Comparison of ENCODE assay signal across 1 cellular context in the genomic region with DNA sequence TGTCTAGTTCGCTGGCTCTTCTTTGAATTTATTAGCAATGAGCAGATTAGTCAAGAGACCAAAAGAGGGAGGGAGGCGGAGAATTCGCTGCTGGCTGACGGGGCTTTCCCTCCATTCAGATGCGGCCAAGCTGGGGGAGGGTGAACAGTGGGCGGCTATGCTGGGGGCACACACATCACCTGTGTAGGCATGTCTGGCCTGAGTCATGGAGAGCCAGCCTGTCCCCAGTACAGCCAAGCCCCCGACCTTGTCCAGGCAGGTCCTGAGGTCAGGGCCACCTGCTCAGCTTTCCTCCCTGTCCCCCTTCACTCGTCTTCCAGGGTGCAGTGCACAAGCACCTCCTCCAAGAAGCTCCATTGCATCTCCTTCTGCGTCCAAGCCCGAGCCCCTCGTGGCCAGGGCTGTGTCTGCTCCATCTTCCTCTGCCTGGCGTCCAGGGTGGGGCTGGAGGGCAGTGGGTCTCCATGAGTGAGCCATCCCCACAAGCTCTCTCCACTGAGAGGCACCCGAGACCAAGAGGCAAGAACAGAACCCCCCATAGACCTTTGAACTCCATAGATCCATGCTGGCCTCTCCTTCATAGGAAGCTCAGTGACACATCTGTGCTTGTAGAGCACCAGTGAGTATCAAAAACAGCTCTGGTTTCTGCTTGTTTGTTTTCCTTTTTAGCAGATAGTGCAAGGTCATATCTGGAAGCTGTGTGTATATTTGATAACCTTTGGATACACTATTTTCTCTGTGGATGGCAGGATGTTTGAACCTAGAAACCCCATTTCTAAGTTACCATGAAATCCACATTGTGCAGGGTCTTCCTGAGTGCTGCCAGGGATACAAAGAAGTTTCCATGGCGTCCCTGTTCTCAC.
TF ChIP-seq lines count a peak whose summit lies in the region.

No MANE protein-coding gene starts in this region.

TF ChIP-seq in HepG2, 621 proteins besides CTCF, POLR2A, EP300 and RAD21 (continued from another document and continues in another):
- TF ChIP-seq, protein P1, sequence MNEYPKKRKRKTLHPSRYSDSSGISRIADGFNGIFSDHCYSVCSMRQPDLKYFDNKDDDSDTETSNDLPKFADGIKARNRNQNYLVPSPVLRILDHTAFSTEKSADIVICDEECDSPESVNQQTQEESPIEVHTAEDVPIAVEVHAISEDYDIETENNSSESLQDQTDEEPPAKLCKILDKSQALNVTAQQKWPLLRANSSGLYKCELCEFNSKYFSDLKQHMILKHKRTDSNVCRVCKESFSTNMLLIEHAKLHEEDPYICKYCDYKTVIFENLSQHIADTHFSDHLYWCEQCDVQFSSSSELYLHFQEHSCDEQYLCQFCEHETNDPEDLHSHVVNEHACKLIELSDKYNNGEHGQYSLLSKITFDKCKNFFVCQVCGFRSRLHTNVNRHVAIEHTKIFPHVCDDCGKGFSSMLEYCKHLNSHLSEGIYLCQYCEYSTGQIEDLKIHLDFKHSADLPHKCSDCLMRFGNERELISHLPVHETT (CRISPR knock-in tag; conservative IDR thresholded peaks at IDR 0.05): no peak
- TF ChIP-seq, protein P2, sequence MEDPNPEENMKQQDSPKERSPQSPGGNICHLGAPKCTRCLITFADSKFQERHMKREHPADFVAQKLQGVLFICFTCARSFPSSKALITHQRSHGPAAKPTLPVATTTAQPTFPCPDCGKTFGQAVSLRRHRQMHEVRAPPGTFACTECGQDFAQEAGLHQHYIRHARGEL (CRISPR knock-in tag; IDR thresholded peaks at IDR 0.05): no peak
- TF ChIP-seq SNRNP70 (IDR thresholded peaks at IDR 0.05; ENCODE audit: low read depth, low read length) (no peak), MLLT10 (CRISPR knock-in tag; IDR thresholded peaks at IDR 0.05) (no peak), ZNF160 (CRISPR knock-in tag; IDR thresholded peaks at IDR 0.05) (no peak), DR1 (CRISPR knock-in tag; IDR thresholded peaks at IDR 0.05) (no peak), ZSCAN25 (CRISPR knock-in tag; IDR thresholded peaks at IDR 0.05) (peak; percentile 53; the same call in 1 of the 2 replicates), ZMYM3 (CRISPR knock-in tag; IDR thresholded peaks at IDR 0.05) (peak; percentile 54; the same call in 1 of the 2 replicates), TSC22D2 (CRISPR knock-in tag; IDR thresholded peaks at IDR 0.05; ENCODE audit: borderline replicate concordance) (no peak), ZNF367 (CRISPR knock-in tag; IDR thresholded peaks at IDR 0.05; ENCODE audit: borderline replicate concordance) (no peak), ATAD3A (CRISPR knock-in tag; IDR thresholded peaks at IDR 0.05) (no peak), ZNF556 (CRISPR knock-in tag; IDR thresholded peaks at IDR 0.05; ENCODE audit: borderline replicate concordance) (no peak; the same call in 1 of the 2 replicates), ATF1 (CRISPR knock-in tag; IDR thresholded peaks at IDR 0.05) (no peak), PHB2 (IDR thresholded peaks at IDR 0.05; ENCODE audit: partially characterized antibody) (no peak), MIER2 (CRISPR knock-in tag; IDR thresholded peaks at IDR 0.05) (no peak; the same call in 1 of the 2 replicates), ZC3H4 (CRISPR knock-in tag; IDR thresholded peaks at IDR 0.05; ENCODE audit: borderline replicate concordance) (no peak), ZNF451 (CRISPR knock-in tag; IDR thresholded peaks at IDR 0.05) (no peak; the same call in 1 of the 2 replicates), ZNF232 (CRISPR knock-in tag; IDR thresholded peaks at IDR 0.05; ENCODE audit: borderline replicate concordance) (no peak; the same call in none of the 2 replicates), ZC3H13 (CRISPR knock-in tag; IDR thresholded peaks at IDR 0.05) (0 out of 2 replicates have a peak, but pooled peaks have one; percentile 43), CBX1 (IDR thresholded peaks at IDR 0.05; ENCODE audit: low read depth) (no peak), NFE2 (CRISPR knock-in tag; IDR thresholded peaks at IDR 0.05) (no peak), ZNF331 (CRISPR knock-in tag; IDR thresholded peaks at IDR 0.05) (peak; percentile 46; the same call in 1 of the 2 replicates), YEATS2 (CRISPR knock-in tag; IDR thresholded peaks at IDR 0.05; ENCODE audit: borderline replicate concordance) (no peak), ZNF747 (CRISPR knock-in tag; IDR thresholded peaks at IDR 0.05; ENCODE audit: borderline replicate concordance) (no peak), PAF1 (CRISPR knock-in tag; IDR thresholded peaks at IDR 0.05) (no peak), ZNF781 (CRISPR knock-in tag; IDR thresholded peaks at IDR 0.05; ENCODE audit: borderline replicate concordance, not compliant biosample characterization) (no peak), ZNF530 (CRISPR knock-in tag; IDR thresholded peaks at IDR 0.05; ENCODE audit: low read depth) (no peak), HOXA7 (CRISPR knock-in tag; IDR thresholded peaks at IDR 0.05) (no peak), CC2D1A (CRISPR knock-in tag; IDR thresholded peaks at IDR 0.05) (no peak), ZFP82 (CRISPR knock-in tag; IDR thresholded peaks at IDR 0.05; ENCODE audit: borderline replicate concordance) (no peak), ZNF773 (CRISPR knock-in tag; IDR thresholded peaks at IDR 0.05; ENCODE audit: borderline replicate concordance) (0 out of 2 replicates have a peak, but pooled peaks have one; percentile 31), ARHGAP35 (CRISPR knock-in tag; IDR thresholded peaks at IDR 0.05; ENCODE audit: borderline replicate concordance) (no peak), ZMAT3 (CRISPR knock-in tag; conservative IDR thresholded peaks at IDR 0.05) (peak; percentile 46), SP5 (CRISPR knock-in tag; IDR thresholded peaks at IDR 0.05; ENCODE audit: borderline replicate concordance, low read depth) (peak; percentile 52), ZNF383 (CRISPR knock-in tag; IDR thresholded peaks at IDR 0.05; ENCODE audit: borderline replicate concordance) (no peak), ZSCAN12 (CRISPR knock-in tag; IDR thresholded peaks at IDR 0.05) (no peak)
- TF ChIP-seq, protein P3, sequence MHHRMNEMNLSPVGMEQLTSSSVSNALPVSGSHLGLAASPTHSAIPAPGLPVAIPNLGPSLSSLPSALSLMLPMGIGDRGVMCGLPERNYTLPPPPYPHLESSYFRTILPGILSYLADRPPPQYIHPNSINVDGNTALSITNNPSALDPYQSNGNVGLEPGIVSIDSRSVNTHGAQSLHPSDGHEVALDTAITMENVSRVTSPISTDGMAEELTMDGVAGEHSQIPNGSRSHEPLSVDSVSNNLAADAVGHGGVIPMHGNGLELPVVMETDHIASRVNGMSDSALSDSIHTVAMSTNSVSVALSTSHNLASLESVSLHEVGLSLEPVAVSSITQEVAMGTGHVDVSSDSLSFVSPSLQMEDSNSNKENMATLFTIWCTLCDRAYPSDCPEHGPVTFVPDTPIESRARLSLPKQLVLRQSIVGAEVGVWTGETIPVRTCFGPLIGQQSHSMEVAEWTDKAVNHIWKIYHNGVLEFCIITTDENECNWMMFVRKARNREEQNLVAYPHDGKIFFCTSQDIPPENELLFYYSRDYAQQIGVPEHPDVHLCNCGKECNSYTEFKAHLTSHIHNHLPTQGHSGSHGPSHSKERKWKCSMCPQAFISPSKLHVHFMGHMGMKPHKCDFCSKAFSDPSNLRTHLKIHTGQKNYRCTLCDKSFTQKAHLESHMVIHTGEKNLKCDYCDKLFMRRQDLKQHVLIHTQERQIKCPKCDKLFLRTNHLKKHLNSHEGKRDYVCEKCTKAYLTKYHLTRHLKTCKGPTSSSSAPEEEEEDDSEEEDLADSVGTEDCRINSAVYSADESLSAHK (CRISPR knock-in tag; IDR thresholded peaks at IDR 0.05; ENCODE audit: borderline replicate concordance): no peak
- TF ChIP-seq, protein P4, sequence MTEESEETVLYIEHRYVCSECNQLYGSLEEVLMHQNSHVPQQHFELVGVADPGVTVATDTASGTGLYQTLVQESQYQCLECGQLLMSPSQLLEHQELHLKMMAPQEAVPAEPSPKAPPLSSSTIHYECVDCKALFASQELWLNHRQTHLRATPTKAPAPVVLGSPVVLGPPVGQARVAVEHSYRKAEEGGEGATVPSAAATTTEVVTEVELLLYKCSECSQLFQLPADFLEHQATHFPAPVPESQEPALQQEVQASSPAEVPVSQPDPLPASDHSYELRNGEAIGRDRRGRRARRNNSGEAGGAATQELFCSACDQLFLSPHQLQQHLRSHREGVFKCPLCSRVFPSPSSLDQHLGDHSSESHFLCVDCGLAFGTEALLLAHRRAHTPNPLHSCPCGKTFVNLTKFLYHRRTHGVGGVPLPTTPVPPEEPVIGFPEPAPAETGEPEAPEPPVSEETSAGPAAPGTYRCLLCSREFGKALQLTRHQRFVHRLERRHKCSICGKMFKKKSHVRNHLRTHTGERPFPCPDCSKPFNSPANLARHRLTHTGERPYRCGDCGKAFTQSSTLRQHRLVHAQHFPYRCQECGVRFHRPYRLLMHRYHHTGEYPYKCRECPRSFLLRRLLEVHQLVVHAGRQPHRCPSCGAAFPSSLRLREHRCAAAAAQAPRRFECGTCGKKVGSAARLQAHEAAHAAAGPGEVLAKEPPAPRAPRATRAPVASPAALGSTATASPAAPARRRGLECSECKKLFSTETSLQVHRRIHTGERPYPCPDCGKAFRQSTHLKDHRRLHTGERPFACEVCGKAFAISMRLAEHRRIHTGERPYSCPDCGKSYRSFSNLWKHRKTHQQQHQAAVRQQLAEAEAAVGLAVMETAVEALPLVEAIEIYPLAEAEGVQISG (CRISPR knock-in tag; IDR thresholded peaks at IDR 0.05): peak; percentile 42; the same call in 1 of the 2 replicates
- TF ChIP-seq, protein P5, sequence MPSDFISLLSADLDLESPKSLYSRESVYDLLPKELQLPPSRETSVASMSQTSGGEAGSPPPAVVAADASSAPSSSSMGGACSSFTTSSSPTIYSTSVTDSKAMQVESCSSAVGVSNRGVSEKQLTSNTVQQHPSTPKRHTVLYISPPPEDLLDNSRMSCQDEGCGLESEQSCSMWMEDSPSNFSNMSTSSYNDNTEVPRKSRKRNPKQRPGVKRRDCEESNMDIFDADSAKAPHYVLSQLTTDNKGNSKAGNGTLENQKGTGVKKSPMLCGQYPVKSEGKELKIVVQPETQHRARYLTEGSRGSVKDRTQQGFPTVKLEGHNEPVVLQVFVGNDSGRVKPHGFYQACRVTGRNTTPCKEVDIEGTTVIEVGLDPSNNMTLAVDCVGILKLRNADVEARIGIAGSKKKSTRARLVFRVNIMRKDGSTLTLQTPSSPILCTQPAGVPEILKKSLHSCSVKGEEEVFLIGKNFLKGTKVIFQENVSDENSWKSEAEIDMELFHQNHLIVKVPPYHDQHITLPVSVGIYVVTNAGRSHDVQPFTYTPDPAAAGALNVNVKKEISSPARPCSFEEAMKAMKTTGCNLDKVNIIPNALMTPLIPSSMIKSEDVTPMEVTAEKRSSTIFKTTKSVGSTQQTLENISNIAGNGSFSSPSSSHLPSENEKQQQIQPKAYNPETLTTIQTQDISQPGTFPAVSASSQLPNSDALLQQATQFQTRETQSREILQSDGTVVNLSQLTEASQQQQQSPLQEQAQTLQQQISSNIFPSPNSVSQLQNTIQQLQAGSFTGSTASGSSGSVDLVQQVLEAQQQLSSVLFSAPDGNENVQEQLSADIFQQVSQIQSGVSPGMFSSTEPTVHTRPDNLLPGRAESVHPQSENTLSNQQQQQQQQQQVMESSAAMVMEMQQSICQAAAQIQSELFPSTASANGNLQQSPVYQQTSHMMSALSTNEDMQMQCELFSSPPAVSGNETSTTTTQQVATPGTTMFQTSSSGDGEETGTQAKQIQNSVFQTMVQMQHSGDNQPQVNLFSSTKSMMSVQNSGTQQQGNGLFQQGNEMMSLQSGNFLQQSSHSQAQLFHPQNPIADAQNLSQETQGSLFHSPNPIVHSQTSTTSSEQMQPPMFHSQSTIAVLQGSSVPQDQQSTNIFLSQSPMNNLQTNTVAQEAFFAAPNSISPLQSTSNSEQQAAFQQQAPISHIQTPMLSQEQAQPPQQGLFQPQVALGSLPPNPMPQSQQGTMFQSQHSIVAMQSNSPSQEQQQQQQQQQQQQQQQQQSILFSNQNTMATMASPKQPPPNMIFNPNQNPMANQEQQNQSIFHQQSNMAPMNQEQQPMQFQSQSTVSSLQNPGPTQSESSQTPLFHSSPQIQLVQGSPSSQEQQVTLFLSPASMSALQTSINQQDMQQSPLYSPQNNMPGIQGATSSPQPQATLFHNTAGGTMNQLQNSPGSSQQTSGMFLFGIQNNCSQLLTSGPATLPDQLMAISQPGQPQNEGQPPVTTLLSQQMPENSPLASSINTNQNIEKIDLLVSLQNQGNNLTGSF (CRISPR knock-in tag; IDR thresholded peaks at IDR 0.05): no peak
- TF ChIP-seq, protein P6, sequence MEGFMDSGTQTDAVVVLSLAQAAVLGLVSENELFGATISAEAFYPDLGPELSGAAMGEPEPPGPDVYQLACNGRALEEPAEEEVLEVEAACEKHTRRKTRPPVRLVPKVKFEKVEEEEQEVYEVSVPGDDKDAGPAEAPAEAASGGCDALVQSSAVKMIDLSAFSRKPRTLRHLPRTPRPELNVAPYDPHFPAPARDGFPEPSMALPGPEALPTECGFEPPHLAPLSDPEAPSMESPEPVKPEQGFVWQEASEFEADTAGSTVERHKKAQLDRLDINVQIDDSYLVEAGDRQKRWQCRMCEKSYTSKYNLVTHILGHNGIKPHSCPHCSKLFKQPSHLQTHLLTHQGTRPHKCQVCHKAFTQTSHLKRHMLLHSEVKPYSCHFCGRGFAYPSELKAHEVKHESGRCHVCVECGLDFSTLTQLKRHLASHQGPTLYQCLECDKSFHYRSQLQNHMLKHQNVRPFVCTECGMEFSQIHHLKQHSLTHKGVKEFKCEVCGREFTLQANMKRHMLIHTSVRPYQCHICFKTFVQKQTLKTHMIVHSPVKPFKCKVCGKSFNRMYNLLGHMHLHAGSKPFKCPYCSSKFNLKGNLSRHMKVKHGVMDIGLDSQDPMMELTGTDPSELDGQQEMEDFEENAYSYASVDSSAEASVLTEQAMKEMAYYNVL (CRISPR knock-in tag; IDR thresholded peaks at IDR 0.05; ENCODE audit: borderline replicate concordance): peak; percentile 19; the same call in 1 of the 2 replicates
- TF ChIP-seq, protein P7, sequence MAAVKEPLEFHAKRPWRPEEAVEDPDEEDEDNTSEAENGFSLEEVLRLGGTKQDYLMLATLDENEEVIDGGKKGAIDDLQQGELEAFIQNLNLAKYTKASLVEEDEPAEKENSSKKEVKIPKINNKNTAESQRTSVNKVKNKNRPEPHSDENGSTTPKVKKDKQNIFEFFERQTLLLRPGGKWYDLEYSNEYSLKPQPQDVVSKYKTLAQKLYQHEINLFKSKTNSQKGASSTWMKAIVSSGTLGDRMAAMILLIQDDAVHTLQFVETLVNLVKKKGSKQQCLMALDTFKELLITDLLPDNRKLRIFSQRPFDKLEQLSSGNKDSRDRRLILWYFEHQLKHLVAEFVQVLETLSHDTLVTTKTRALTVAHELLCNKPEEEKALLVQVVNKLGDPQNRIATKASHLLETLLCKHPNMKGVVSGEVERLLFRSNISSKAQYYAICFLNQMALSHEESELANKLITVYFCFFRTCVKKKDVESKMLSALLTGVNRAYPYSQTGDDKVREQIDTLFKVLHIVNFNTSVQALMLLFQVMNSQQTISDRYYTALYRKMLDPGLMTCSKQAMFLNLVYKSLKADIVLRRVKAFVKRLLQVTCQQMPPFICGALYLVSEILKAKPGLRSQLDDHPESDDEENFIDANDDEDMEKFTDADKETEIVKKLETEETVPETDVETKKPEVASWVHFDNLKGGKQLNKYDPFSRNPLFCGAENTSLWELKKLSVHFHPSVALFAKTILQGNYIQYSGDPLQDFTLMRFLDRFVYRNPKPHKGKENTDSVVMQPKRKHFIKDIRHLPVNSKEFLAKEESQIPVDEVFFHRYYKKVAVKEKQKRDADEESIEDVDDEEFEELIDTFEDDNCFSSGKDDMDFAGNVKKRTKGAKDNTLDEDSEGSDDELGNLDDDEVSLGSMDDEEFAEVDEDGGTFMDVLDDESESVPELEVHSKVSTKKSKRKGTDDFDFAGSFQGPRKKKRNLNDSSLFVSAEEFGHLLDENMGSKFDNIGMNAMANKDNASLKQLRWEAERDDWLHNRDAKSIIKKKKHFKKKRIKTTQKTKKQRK (IDR thresholded peaks at IDR 0.05; ENCODE audit: low read length): no peak
- TF ChIP-seq, protein P8, sequence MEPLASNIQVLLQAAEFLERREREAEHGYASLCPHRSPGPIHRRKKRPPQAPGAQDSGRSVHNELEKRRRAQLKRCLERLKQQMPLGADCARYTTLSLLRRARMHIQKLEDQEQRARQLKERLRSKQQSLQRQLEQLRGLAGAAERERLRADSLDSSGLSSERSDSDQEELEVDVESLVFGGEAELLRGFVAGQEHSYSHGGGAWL (CRISPR knock-in tag; IDR thresholded peaks at IDR 0.05): no peak; the same call in 1 of the 2 replicates
